ENCODE assay signal across 8 cellular contexts in the genomic region with DNA sequence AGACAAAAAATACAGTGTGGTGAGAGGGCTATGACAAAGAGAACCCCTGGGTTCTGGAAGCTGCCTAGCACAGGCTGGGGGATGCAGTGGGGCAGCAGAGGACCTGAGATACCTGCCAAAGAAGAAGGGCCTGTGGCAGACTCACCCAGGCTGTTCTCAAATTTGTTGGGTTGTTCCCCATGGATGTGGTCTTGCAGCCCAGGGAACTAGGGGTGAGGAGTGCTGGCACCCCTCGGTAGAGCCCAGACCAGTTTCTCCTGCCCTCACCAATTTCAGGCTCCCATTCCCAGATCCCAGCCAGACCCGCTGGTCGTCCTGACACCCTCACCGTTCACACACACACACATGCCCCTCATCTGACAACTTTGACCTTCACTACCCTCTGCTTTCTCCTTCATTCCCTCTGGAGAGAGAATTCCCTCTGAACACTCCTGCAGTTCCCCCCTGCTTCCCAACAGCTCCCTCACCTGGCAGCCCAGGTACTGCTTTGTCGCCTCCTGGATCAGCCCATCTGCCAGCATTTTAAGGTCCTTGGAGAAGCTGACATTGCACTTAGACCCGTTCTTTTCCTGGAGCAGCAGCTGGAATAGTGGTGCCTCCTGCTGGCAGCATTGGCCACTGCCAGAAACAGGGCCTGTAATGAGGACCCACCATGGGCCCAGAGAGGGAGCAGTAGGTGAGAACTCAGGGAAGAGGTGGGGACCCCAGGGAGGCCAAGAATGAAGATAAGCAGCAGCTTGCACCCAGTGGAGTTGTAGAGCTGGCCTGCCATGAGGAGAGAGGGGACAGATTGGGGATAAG. TPM values are rescaled to one million over a fixed set of nuclear protein-coding genes. Genes with fewer than 3 reads are reported as not detected.
DNase-seq lines count a peak whose midpoint lies in the region; ATAC-seq and TF ChIP-seq lines count a peak whose summit lies in the region.

No MANE protein-coding gene starts in this region.

- H3K9me3 ChIP-seq in HEK293 (ENCODE audit: control insufficient read depth, insufficient read depth, low read depth, low read length): no peaks in the 10 kb centered on the region
- H3K9me3 ChIP-seq in left lung: no peaks in the 10 kb centered on the region

- POLR2A ChIA-PET in HEK293 (lab: Yijun Ruan, JAX): interaction anchor here (1.1 to 3.4 kb wide), 5 partner anchors 7 to 92 kb away, joined by 3 to 24 read pairs (median 4); partner anchors contain the start of genes CD63, DNAJC14, ORMDL2 and SARNP

- H3K27me3 ChIP-seq in dorsolateral prefrontal cortex (no peaks in the 10 kb centered on the region), left lung (peaks cover 0 to 5% of the 10 kb centered on the region in 2 donors)

- DNase-seq in DMS 273 treated with DMSO at 0.1 percent for 48 hours (lab: John Stamatoyannopoulos, UW): peak; percentile 67
- peak; percentile 53 for DNase-seq in NCI-H2171 (lab: John Stamatoyannopoulos, UW)
- peak in 8 of 10 donors; percentile 51 to 80 (median 72) for DNase-seq in dorsolateral prefrontal cortex
- DNase-seq in left lung: peak; percentile 78 to 86
- DNase-seq in NK-92 (lab: John Stamatoyannopoulos, UW; ENCODE audit: unreplicated experiment): no peak

- H3K27ac ChIP-seq in HEK293 (ENCODE audit: extremely low read depth, low read depth, low read length) (no peak overlapping the region), dorsolateral prefrontal cortex (peak overlapping the region in 56 of 59 donors; percentile 20 to 95 (median 87)), left lung (peak overlapping the region in 1 of 2 donors; percentile 88)

- ATAC-seq in left lung: peak; percentile 79
- ATAC-seq in stimulated activated memory B cell treated with anti-CD40 and anti-IgM and Interleukin-4, amounts not matched to agents 10 μg/mL and 1 μg/mL and 100 μg/mL, for 72 hours: peak; percentile 49

- CTCF ChIA-PET in HEK293 (lab: Yijun Ruan, JAX): interaction anchor here (0.5 to 6.8 kb wide), 50 partner anchors 7 to 593 kb away, joined by 3 to 127 read pairs (median 5); partner anchors contain the start of genes BLOC1S1, CD63, ITGA7 and ORMDL2

- no peaks in the 10 kb centered on the region for H3K9me3 Mint-ChIP-seq in stimulated activated memory B cell treated with anti-CD40 and anti-IgM and Interleukin-4, amounts not matched to agents 10 μg/mL and 1 μg/mL and 100 μg/mL, for 72 hours

- intact Hi-C loops in dorsolateral prefrontal cortex (cut with DNase I): loop anchor here in 1 of 2 donors (5.0 kb wide), 3 partner anchors 60 to 190 kb away; partner anchors contain the start of genes ORMDL2, PYM1 and SARNP
- intact Hi-C loops in left lung (cut with DNase I): no loop called here

- H3K27ac Mint-ChIP-seq in stimulated activated memory B cell treated with anti-CD40 and anti-IgM and Interleukin-4, amounts not matched to agents 10 μg/mL and 1 μg/mL and 100 μg/mL, for 72 hours: peak overlapping the region; percentile 90

- H3K36me3 ChIP-seq in HEK293 (ENCODE audit: control insufficient read depth in 2 of 2, insufficient read depth in 1 of 2, low read length in 2 of 2) (no peaks in the 10 kb centered on the region), left lung (no peaks in the 10 kb centered on the region)

- H3K4me1 Mint-ChIP-seq in stimulated activated memory B cell treated with anti-CD40 and anti-IgM and Interleukin-4, amounts not matched to agents 10 μg/mL and 1 μg/mL and 100 μg/mL, for 72 hours: peaks cover 29% of the 10 kb centered on the region

- H3K4me1 ChIP-seq in HEK293 (ENCODE audit: control insufficient read depth, insufficient read depth, low read length) (peaks cover 8% of the 10 kb centered on the region; the same call in 1 of the 2 replicates), left lung (peaks cover 6 to 18% of the 10 kb centered on the region in 2 donors)

- TF ChIP-seq CTCF in HEK293 (tag by site-specific recombination; IDR thresholded peaks at IDR 0.05) (peak; percentile 98), WI38 (IDR thresholded peaks at IDR 0.05; ENCODE audit: low read depth, low read length) (peak; percentile 89), dorsolateral prefrontal cortex (IDR thresholded peaks at IDR 0.05 in 54 of 56, conservative IDR thresholded peaks at IDR 0.05 in 2 of 56; ENCODE audit: low read depth in 1 of 56, partially characterized antibody in 56 of 56) (peak in 55 of 56 donors; percentile 46 to 83 (median 73)), left lung (IDR thresholded peaks at IDR 0.05) (peak; percentile 62 to 86)

- H3K4me3 ChIP-seq in HEK293 (ENCODE audit: low read depth, low read length) (no peak overlapping the region), WI38 (ENCODE audit: low read depth, low read length) (no peak overlapping the region), dorsolateral prefrontal cortex (peak overlapping the region in 20 of 59 donors; percentile 9 to 78 (median 67)), left lung (no peak overlapping the region)

- peak overlapping the region; percentile 50 for H3K4me3 Mint-ChIP-seq in stimulated activated memory B cell treated with anti-CD40 and anti-IgM and Interleukin-4, amounts not matched to agents 10 μg/mL and 1 μg/mL and 100 μg/mL, for 72 hours

- no peaks in the 10 kb centered on the region for H3K27me3 Mint-ChIP-seq in stimulated activated memory B cell treated with anti-CD40 and anti-IgM and Interleukin-4, amounts not matched to agents 10 μg/mL and 1 μg/mL and 100 μg/mL, for 72 hours

- no peaks in the 10 kb centered on the region for H3K36me3 Mint-ChIP-seq in stimulated activated memory B cell treated with anti-CD40 and anti-IgM and Interleukin-4, amounts not matched to agents 10 μg/mL and 1 μg/mL and 100 μg/mL, for 72 hours

TF ChIP-seq in HEK293, 187 proteins besides CTCF, POLR2A, EP300 and RAD21 (continues in another document):
- no peak for TF ChIP-seq PRDM4 (tag by site-specific recombination; IDR thresholded peaks at IDR 0.05)
- TF ChIP-seq ZNF133 (tag by site-specific recombination; IDR thresholded peaks at IDR 0.05): no peak
- TF ChIP-seq ZNF514 (tag by site-specific recombination; IDR thresholded peaks at IDR 0.05): no peak
- TF ChIP-seq ZNF433 (tag by site-specific recombination; IDR thresholded peaks at IDR 0.05; ENCODE audit: low read depth): no peak
- TF ChIP-seq ZNF624 (tag by site-specific recombination; IDR thresholded peaks at IDR 0.05): no peak
- peak; percentile 69 for TF ChIP-seq ZIC2 (tag by site-specific recombination; IDR thresholded peaks at IDR 0.05)
- peak; percentile 37 for TF ChIP-seq ZBTB8A (tag by site-specific recombination; IDR thresholded peaks at IDR 0.05)
- no peak for TF ChIP-seq BCL11B (tag by site-specific recombination; IDR thresholded peaks at IDR 0.05; ENCODE audit: low read depth)
- TF ChIP-seq, protein P1, sequence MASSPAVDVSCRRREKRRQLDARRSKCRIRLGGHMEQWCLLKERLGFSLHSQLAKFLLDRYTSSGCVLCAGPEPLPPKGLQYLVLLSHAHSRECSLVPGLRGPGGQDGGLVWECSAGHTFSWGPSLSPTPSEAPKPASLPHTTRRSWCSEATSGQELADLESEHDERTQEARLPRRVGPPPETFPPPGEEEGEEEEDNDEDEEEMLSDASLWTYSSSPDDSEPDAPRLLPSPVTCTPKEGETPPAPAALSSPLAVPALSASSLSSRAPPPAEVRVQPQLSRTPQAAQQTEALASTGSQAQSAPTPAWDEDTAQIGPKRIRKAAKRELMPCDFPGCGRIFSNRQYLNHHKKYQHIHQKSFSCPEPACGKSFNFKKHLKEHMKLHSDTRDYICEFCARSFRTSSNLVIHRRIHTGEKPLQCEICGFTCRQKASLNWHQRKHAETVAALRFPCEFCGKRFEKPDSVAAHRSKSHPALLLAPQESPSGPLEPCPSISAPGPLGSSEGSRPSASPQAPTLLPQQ (tag by site-specific recombination; IDR thresholded peaks at IDR 0.05): peak; percentile 81
- no peak for TF ChIP-seq ZNF639 (tag by site-specific recombination; IDR thresholded peaks at IDR 0.05)

RNA-seq across cellular contexts. Expression of gene GDF11, which starts 5.9 kb away (rescaled TPM):
- total RNA-seq in dorsolateral prefrontal cortex (10 to 100 TPM; 11.9 to 63.8 (median 21.4) TPM), left lung (10 to 100 TPM in 1 of 2 donors, 1 to 10 TPM in 1; 7.6 to 10.0 TPM)

RNA-seq across cellular contexts. Expression of gene CD63, which starts 8.2 kb away (rescaled TPM):
- 100 to 1,000 TPM; 216 to 509 (median 301) TPM for total RNA-seq in dorsolateral prefrontal cortex
- 1,000 to 10,000 TPM; 1,639 to 1,766 TPM for total RNA-seq in left lung

RNA-seq across cellular contexts. Expression of gene RDH5, which starts 16.8 kb away (rescaled TPM):
- total RNA-seq in dorsolateral prefrontal cortex (10 to 100 TPM in 45 of 120 experiments, 1 to 10 TPM in 75; 3.2 to 19.4 (median 9.0) TPM), left lung (1 to 10 TPM; 4.3 to 5.8 TPM)

RNA-seq across cellular contexts. Expression of gene BLOC1S1, which starts 21.1 kb away (rescaled TPM):
- total RNA-seq in dorsolateral prefrontal cortex (100 to 1,000 TPM in 89 of 120 experiments, 10 to 100 TPM in 31; 73.5 to 149 (median 111) TPM), left lung (100 to 1,000 TPM; 114 to 123 TPM)

RNA-seq across cellular contexts. Expression of gene ITGA7, which starts 29.3 kb away (rescaled TPM):
- 100 to 1,000 TPM in 38 of 120 experiments, 10 to 100 TPM in 82; 47.1 to 183 (median 85.5) TPM for total RNA-seq in dorsolateral prefrontal cortex
- total RNA-seq in left lung: 10 to 100 TPM; 22.4 to 62.4 TPM
